Comparison of ENCODE assay signal across 8 cellular contexts in the genomic region with DNA sequence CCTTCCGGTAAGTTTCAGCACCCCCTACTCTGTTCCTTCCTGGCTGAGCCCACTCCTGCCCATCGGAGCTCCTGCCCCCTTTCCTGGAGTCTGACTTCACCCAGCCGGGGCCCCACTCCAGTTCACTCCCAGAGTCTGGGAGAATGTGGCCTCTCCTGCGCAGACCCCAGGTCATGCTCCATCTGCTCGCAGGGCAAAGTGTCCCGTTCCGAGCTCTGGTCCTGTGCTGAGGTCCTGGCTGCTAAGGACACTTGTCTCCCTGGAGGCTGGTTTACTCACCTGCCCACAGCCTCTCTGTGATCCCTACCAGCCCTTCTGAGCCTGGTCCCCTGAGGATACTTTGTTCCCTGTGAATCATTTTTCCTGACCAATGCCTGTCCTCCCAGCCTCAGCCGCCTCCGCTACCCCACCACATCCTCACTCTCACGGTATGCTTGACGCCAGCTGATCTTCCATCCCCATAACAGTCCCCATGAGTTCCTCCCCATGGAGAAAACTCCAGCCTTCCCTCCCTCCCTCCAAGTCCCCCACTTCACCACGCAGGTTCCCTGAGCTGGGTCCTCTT. TPM values are rescaled to one million over a fixed set of nuclear protein-coding genes. Genes with fewer than 3 reads are reported as not detected.
DNase-seq lines count a peak whose midpoint lies in the region; ATAC-seq and TF ChIP-seq lines count a peak whose summit lies in the region.

No MANE protein-coding gene starts in this region.

- peaks cover 10% of the 10 kb centered on the region for H3K27me3 ChIP-seq in MG63

- H3K9me3 ChIP-seq in MG63 = no peaks in the 10 kb centered on the region

- H3K27me3 Mint-ChIP-seq in activated naive CD8-positive, alpha-beta T cell treated with anti-CD3 and anti-CD28 coated beads for 36 hours = peaks cover 25% of the 10 kb centered on the region
- peaks cover 16% of the 10 kb centered on the region for H3K27me3 Mint-ChIP-seq in glutamatergic neuron (ENCODE audit: unreplicated experiment)
- H3K27me3 Mint-ChIP-seq in stimulated activated memory B cell treated with anti-CD40 and anti-IgM and Interleukin-4, amounts not matched to agents 10 μg/mL and 1 μg/mL and 100 μg/mL, for 72 hours = peaks cover 21% of the 10 kb centered on the region

- DNase-seq in NCI-H526 (lab: John Stamatoyannopoulos, UW) (peak; percentile 17 to 52), NCI-H526 treated with DMSO at 0.1 percent for 48 hours (lab: John Stamatoyannopoulos, UW) (no peak), glutamatergic neuron (no peak), MG63 (no peak), DMS 273 treated with DMSO at 0.1 percent for 48 hours (lab: John Stamatoyannopoulos, UW) (no peak)
- no peak for DNase-seq in activated naive CD8-positive, alpha-beta T cell treated with anti-CD3 and anti-CD28 coated beads for 36 hours

- no peak for ATAC-seq in stimulated activated memory B cell treated with anti-CD40 and anti-IgM and Interleukin-4, amounts not matched to agents 10 μg/mL and 1 μg/mL and 100 μg/mL, for 72 hours
- no peak for ATAC-seq in GM19455 (IDR thresholded peaks at IDR 0.05; ENCODE audit: unreplicated experiment)

- no peak overlapping the region for H3K27ac Mint-ChIP-seq in activated naive CD8-positive, alpha-beta T cell treated with anti-CD3 and anti-CD28 coated beads for 36 hours
- peak overlapping the region; percentile 28 for H3K27ac Mint-ChIP-seq in glutamatergic neuron (ENCODE audit: unreplicated experiment)
- H3K27ac Mint-ChIP-seq in stimulated activated memory B cell treated with anti-CD40 and anti-IgM and Interleukin-4, amounts not matched to agents 10 μg/mL and 1 μg/mL and 100 μg/mL, for 72 hours = peak overlapping the region; percentile 53

- H3K36me3 Mint-ChIP-seq in activated naive CD8-positive, alpha-beta T cell treated with anti-CD3 and anti-CD28 coated beads for 36 hours = peaks cover 2% of the 10 kb centered on the region
- peaks cover 5% of the 10 kb centered on the region for H3K36me3 Mint-ChIP-seq in glutamatergic neuron (ENCODE audit: unreplicated experiment)
- H3K36me3 Mint-ChIP-seq in stimulated activated memory B cell treated with anti-CD40 and anti-IgM and Interleukin-4, amounts not matched to agents 10 μg/mL and 1 μg/mL and 100 μg/mL, for 72 hours = peaks cover 19% of the 10 kb centered on the region

- peak overlapping the region; percentile 6 for H3K4me3 Mint-ChIP-seq in activated naive CD8-positive, alpha-beta T cell treated with anti-CD3 and anti-CD28 coated beads for 36 hours
- peak overlapping the region; percentile 63 for H3K4me3 Mint-ChIP-seq in glutamatergic neuron (ENCODE audit: unreplicated experiment)
- H3K4me3 Mint-ChIP-seq in stimulated activated memory B cell treated with anti-CD40 and anti-IgM and Interleukin-4, amounts not matched to agents 10 μg/mL and 1 μg/mL and 100 μg/mL, for 72 hours = peak overlapping the region; percentile 53

- H3K36me3 ChIP-seq in MG63 = no peaks in the 10 kb centered on the region; the same call in 1 of the 2 replicates

- peaks cover 26% of the 10 kb centered on the region for H3K4me1 Mint-ChIP-seq in activated naive CD8-positive, alpha-beta T cell treated with anti-CD3 and anti-CD28 coated beads for 36 hours
- peaks cover 21% of the 10 kb centered on the region for H3K4me1 Mint-ChIP-seq in glutamatergic neuron (ENCODE audit: low read depth, unreplicated experiment)
- H3K4me1 Mint-ChIP-seq in stimulated activated memory B cell treated with anti-CD40 and anti-IgM and Interleukin-4, amounts not matched to agents 10 μg/mL and 1 μg/mL and 100 μg/mL, for 72 hours = peaks cover 27% of the 10 kb centered on the region

- no peak overlapping the region for H3K4me3 ChIP-seq in MG63

- H3K9me3 Mint-ChIP-seq in activated naive CD8-positive, alpha-beta T cell treated with anti-CD3 and anti-CD28 coated beads for 36 hours = no peaks in the 10 kb centered on the region
- peaks cover 14% of the 10 kb centered on the region for H3K9me3 Mint-ChIP-seq in glutamatergic neuron (ENCODE audit: unreplicated experiment)
- H3K9me3 Mint-ChIP-seq in stimulated activated memory B cell treated with anti-CD40 and anti-IgM and Interleukin-4, amounts not matched to agents 10 μg/mL and 1 μg/mL and 100 μg/mL, for 72 hours = peaks cover 7% of the 10 kb centered on the region

- no peak for TF ChIP-seq CTCF in glutamatergic neuron (IDR thresholded peaks at IDR 0.05; ENCODE audit: partially characterized antibody, unreplicated experiment)

RNA-seq across cellular contexts. Expression of a gene that starts 0.5 kb away (rescaled TPM):
- total RNA-seq in activated naive CD8-positive, alpha-beta T cell treated with anti-CD3 and anti-CD28 coated beads for 36 hours = not detected
- total RNA-seq in glutamatergic neuron (ENCODE audit: unreplicated experiment) = 5.4 TPM
- total RNA-seq in MG63 (2014; rRNA removed; shearing (Covaris generic); ENCODE audit: low replicate concordance) = 0.03 and 1.8 TPM in 2 replicates

RNA-seq across cellular contexts. Expression of a gene that starts 13.9 kb away (rescaled TPM):
- total RNA-seq in activated naive CD8-positive, alpha-beta T cell treated with anti-CD3 and anti-CD28 coated beads for 36 hours = 10 to 100 TPM; 40.9 to 43.0 TPM
- 159 TPM for total RNA-seq in glutamatergic neuron (ENCODE audit: unreplicated experiment)
- 201 and 234 TPM in 2 replicates for total RNA-seq in MG63 (2014; rRNA removed; shearing (Covaris generic); ENCODE audit: low replicate concordance)

RNA-seq across cellular contexts. Expression of a gene that starts 52.9 kb away (rescaled TPM):
- not detected for total RNA-seq in activated naive CD8-positive, alpha-beta T cell treated with anti-CD3 and anti-CD28 coated beads for 36 hours
- total RNA-seq in glutamatergic neuron (ENCODE audit: unreplicated experiment) = not detected
- not detected in 2 replicates for total RNA-seq in MG63 (2014; rRNA removed; shearing (Covaris generic); ENCODE audit: low replicate concordance)

Comparison
In these comparisons a context has a peak if more than half of its experiments do, and no peak if none do; other contexts are left out.
1. DNase-seq: peak in NCI-H526 (2 of 2); none in NCI-H526 treated with DMSO at 0.1 percent for 48 hours (single experiment), activated naive CD8-positive, alpha-beta T cell treated with anti-CD3 and anti-CD28 coated beads for 36 hours (single experiment), glutamatergic neuron (single experiment), MG63 (single experiment) and DMS 273 treated with DMSO at 0.1 percent for 48 hours (single experiment).
2. H3K4me3 Mint-ChIP-seq: peak in every context shown above with its lines; median percentile 63 in glutamatergic neuron; 53 in stimulated activated memory B cell treated with anti-CD40 and anti-IgM and Interleukin-4, amounts not matched to agents 10 μg/mL and 1 μg/mL and 100 μg/mL, for 72 hours; 6 in activated naive CD8-positive, alpha-beta T cell treated with anti-CD3 and anti-CD28 coated beads for 36 hours.